In genomic region chr2:208037564-208038487, GRCh38 we compare ENCODE assay signal across 28 cellular contexts.
"Had no signal": no experiment of that assay in that cellular context is flagged by ENCODE, and none has a peak within 500 bp of the region (broad histone marks: within the 10 kb centered on the region; RNA-seq: fewer than 3 reads in every experiment).

No MANE protein-coding gene starts in this region.

- H3K27me3 Mint-ChIP-seq: activated CD4-positive, alpha-beta T cell treated with anti-CD3 and anti-CD28 coated beads, Interleukin-2, amount 10 ng/mL, durations not matched to agents 7 days and 5 days; activated T-helper 17 cell treated with anti-CD3 and anti-CD28 coated beads, Interleukin-2, amount 50 U/mL, for 72 hours had no signal

- H3K4me3 Mint-ChIP-seq: activated CD4-positive, alpha-beta memory T cell treated with anti-CD3 and anti-CD28 coated beads, Interleukin-2, amount 10 ng/mL, durations not matched to agents 7 days and 5 days; activated CD4-positive, alpha-beta T cell treated with anti-CD3 and anti-CD28 coated beads, Interleukin-2, amount 10 ng/mL, durations not matched to agents 7 days and 5 days; activated naive CD4-positive, alpha-beta T cell treated with anti-CD3 and anti-CD28 coated beads for 36 hours; activated naive CD8-positive, alpha-beta T cell; activated T-helper 17 cell treated with anti-CD3 and anti-CD28 coated beads, Interleukin-2, amount 50 U/mL, for 72 hours had no signal

- H3K27ac ChIP-seq: brain microvascular endothelial cell, cardiac muscle cell, KMS-11, Peyer's patch, VCaP had no signal

- H3K4me1 Mint-ChIP-seq: activated CD4-positive, alpha-beta T cell treated with anti-CD3 and anti-CD28 coated beads, Interleukin-2, amount 10 ng/mL, durations not matched to agents 7 days and 5 days; activated T-helper 17 cell treated with anti-CD3 and anti-CD28 coated beads, Interleukin-2, amount 50 U/mL, for 72 hours had no signal

- H3K27me3 ChIP-seq: brain microvascular endothelial cell, cardiac muscle cell, MG63, Peyer's patch had no signal

- ATAC-seq: activated T-helper 17 cell treated with anti-CD3 and anti-CD28 coated beads, Interleukin-2, amount 50 U/mL, for 72 hours had no signal

- H3K4me1 ChIP-seq: Peyer's patch had no signal

- H3K9me3 ChIP-seq: MG63, Peyer's patch had no signal

- H3K4me3 ChIP-seq: cardiac muscle cell, MG63, Peyer's patch had no signal

- DNase-seq: activated CD4-positive, alpha-beta memory T cell treated with anti-CD3 and anti-CD28 coated beads, Interleukin-2, amount 10 ng/mL, durations not matched to agents 7 days and 5 days; activated CD4-positive, alpha-beta T cell treated with anti-CD3 and anti-CD28 coated beads, Interleukin-2, amount 10 ng/mL, durations not matched to agents 7 days and 5 days; activated CD4-positive, CD25-positive, alpha-beta regulatory T cell; activated gamma-delta T cell; activated naive CD4-positive, alpha-beta T cell treated with anti-CD3 and anti-CD28 coated beads for 36 hours; activated T-cell treated with anti-CD3 and anti-CD28 coated beads for 4 hours; activated T-cell treated with anti-CD3 and anti-CD28 coated beads, Interleukin-2, amount 50 U/mL, for 48 hours; amygdala; brain microvascular endothelial cell; MG63; MV-4-11; NCI-H1092 treated with DMSO at 0.1 percent for 48 hours; NCI-H1417 treated with DMSO at 0.1 percent for 48 hours; NCI-H1694; NCI-H2029; NCI-H2107; NCI-H2171 treated with DMSO at 0.1 percent for 48 hours; NCI-H226; NCI-H526; NCI-H82; Peyer's patch; SHP77; T-helper 1 cell had no signal

- H3K9me3 Mint-ChIP-seq: activated CD4-positive, alpha-beta memory T cell treated with anti-CD3 and anti-CD28 coated beads, Interleukin-2, amount 10 ng/mL, durations not matched to agents 7 days and 5 days; activated CD4-positive, alpha-beta T cell treated with anti-CD3 and anti-CD28 coated beads, Interleukin-2, amount 10 ng/mL, durations not matched to agents 7 days and 5 days; activated naive CD4-positive, alpha-beta T cell treated with anti-CD3 and anti-CD28 coated beads for 36 hours; activated T-helper 17 cell treated with anti-CD3 and anti-CD28 coated beads, Interleukin-2, amount 50 U/mL, for 72 hours had no signal

- H3K36me3 ChIP-seq: brain microvascular endothelial cell, cardiac muscle cell, MG63, Peyer's patch had no signal

- H3K4me2 ChIP-seq: KMS-11 had no signal

- H3K27ac Mint-ChIP-seq: activated CD4-positive, alpha-beta memory T cell treated with anti-CD3 and anti-CD28 coated beads, Interleukin-2, amount 10 ng/mL, durations not matched to agents 7 days and 5 days; activated CD4-positive, alpha-beta T cell treated with anti-CD3 and anti-CD28 coated beads, Interleukin-2, amount 10 ng/mL, durations not matched to agents 7 days and 5 days; activated naive CD4-positive, alpha-beta T cell treated with anti-CD3 and anti-CD28 coated beads for 36 hours; activated naive CD8-positive, alpha-beta T cell; activated T-helper 17 cell treated with anti-CD3 and anti-CD28 coated beads, Interleukin-2, amount 50 U/mL, for 72 hours had no signal

- H3K36me3 Mint-ChIP-seq: activated naive CD8-positive, alpha-beta T cell had no signal
